In the genomic region with DNA sequence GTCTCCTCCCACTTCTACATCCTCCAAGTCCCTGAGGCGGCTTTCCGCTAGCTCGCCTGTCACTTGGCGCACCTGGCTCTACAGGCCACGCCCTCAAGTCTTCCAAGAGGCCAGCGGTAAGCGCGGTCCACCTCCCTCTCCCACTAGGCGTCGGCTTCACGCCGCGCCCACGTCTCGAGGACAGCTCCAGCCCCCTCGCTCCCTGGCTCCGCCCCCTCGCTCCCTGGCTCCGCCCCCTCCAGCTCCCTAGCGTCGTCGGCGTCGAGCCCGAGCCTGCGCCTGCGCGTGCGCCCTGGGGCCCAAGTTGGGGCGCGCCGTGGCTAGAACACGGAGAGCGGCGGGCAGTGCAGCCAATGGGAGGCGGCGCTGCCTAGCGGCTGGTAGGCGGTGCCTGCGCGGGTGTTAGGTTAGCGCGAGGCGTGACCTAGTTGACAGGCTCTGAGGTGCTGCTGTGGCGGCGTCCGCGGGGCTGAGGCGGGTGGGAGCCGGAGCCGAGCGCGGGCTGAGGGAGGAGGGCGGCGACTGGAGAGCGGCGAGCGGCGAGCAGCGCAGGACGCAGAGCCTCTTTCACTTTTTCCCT, we compare ENCODE assay signal across 1 cellular context.
TF ChIP-seq lines count a peak whose summit lies in the region.

MACROD2 (plus strand) TSS at position 431 of the 580 bp plus-strand sequence.

TF ChIP-seq in WTC11, 78 proteins besides CTCF, POLR2A, EP300 and RAD21 (continued from another document):
- TF ChIP-seq, protein P1, sequence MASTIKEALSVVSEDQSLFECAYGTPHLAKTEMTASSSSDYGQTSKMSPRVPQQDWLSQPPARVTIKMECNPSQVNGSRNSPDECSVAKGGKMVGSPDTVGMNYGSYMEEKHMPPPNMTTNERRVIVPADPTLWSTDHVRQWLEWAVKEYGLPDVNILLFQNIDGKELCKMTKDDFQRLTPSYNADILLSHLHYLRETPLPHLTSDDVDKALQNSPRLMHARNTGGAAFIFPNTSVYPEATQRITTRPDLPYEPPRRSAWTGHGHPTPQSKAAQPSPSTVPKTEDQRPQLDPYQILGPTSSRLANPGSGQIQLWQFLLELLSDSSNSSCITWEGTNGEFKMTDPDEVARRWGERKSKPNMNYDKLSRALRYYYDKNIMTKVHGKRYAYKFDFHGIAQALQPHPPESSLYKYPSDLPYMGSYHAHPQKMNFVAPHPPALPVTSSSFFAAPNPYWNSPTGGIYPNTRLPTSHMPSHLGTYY (CRISPR knock-in tag; IDR thresholded peaks at IDR 0.05): no peak
- TF ChIP-seq ZNF416 (CRISPR knock-in tag; IDR thresholded peaks at IDR 0.05): no peak
